2 cellular contexts compared by ENCODE assay signal in genomic region chr5:154701725-154702124, GRCh38.
TF ChIP-seq lines count a peak whose summit lies in the region.
"Not testable (repeated sequence)": the region's sequence is repeated elsewhere in the genome, so short reads cannot be mapped to it uniquely, and the experiment has no call there.

No MANE protein-coding gene starts in this region.

TF ChIP-seq in HCT116, 20 proteins besides CTCF, POLR2A, EP300 and RAD21:
- TF ChIP-seq TCF7L2 (IDR thresholded peaks at IDR 0.05; ENCODE audit: borderline replicate concordance, extremely low read depth, insufficient read depth, insufficient read length) (peak; percentile 43), CBX3 (IDR thresholded peaks at IDR 0.05; ENCODE audit: low read depth) (0 out of 2 replicates have a peak, but pooled peaks have one; percentile 10), FOSL1 (IDR thresholded peaks at IDR 0.05; ENCODE audit: low read depth) (peak; percentile 40), MAX (IDR thresholded peaks at IDR 0.05) (peak; percentile 27; the same call in 1 of the 2 replicates)

TF ChIP-seq in K562, 482 proteins besides CTCF, POLR2A, EP300 and RAD21 (continued from another document):
- TF ChIP-seq JUND (IDR thresholded peaks at IDR 0.05; ENCODE audit: borderline replicate concordance, low read depth, low read length) (peak; percentile 49; the same call in 1 of the 2 replicates), ARID1B (IDR thresholded peaks at IDR 0.05) (0 out of 2 replicates have a peak, but pooled peaks have one; percentile 17), KDM1A (IDR thresholded peaks at IDR 0.05) (peak; percentile 62 to 65), TFE3 (CRISPR knock-in tag; IDR thresholded peaks at IDR 0.05) (0 out of 2 replicates have a peak, but pooled peaks have one; percentile 4), ATF3 (IDR thresholded peaks at IDR 0.05) (peak; percentile 48; the same call in 1 of the 2 replicates)
- not testable (repeated sequence) for TF ChIP-seq JUND (tag; IDR thresholded peaks at IDR 0.05; ENCODE audit: borderline replicate concordance, low read depth, low read length); ATF3 (CRISPR knock-in tag; conservative IDR thresholded peaks at IDR 0.05)
